Comparison of ENCODE assay signal across 18 cellular contexts in the genomic region with DNA sequence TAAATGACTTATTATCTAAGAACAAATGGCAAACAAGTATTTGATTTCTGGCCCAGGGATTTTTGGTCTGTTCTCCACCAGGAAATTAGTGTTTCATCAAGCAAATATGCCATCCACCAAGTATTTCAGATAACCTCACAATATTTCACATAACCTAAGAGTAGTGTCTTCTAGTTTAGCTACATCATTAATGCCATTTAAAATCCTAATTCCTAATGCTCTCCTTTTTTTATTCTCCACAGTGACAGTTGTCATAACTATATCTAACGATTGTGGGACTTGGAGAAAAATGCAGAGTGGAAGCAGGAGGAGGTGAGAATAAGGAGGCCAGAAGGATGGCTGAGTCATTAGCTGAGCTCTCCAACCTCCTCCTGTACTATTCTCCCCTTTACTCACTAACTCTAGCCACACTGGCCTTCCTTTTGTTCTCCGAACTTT. TPM values are rescaled to one million over a fixed set of nuclear protein-coding genes. Genes with fewer than 3 reads are reported as not detected.
A peak's percentile ranks its signal among the peaks of the same experiment; 100 is the strongest.
DNase-seq lines count a peak whose midpoint lies in the region; ATAC-seq and TF ChIP-seq lines count a peak whose summit lies in the region.
"Had no signal": no experiment of that assay in that cellular context is flagged by ENCODE, and none has a peak within 500 bp of the region (broad histone marks: within the 10 kb centered on the region; RNA-seq: fewer than 3 reads in every experiment).

No MANE protein-coding gene starts in this region.

- peaks cover 0 to 4% of the 10 kb centered on the region in 2 experiments for H3K9me3 ChIP-seq in CD4-positive, CD25-positive, alpha-beta regulatory T cell (ENCODE audit: control insufficient read depth in 2 of 2, low read length in 2 of 2)
- H3K9me3 ChIP-seq in KOPT-K1 (ENCODE audit: insufficient read depth, low read length, poor library complexity, severe bottlenecking) = peaks cover 15% of the 10 kb centered on the region
- H3K9me3 ChIP-seq: vagina had no signal

- H3K4ac ChIP-seq in mesendoderm (ENCODE audit: low read depth, low read length) = no peak overlapping the region

- H2AK5ac ChIP-seq in mesendoderm (ENCODE audit: low read length) = no peak overlapping the region

- no peak overlapping the region for H3K27ac ChIP-seq in CD4-positive, CD25-positive, alpha-beta regulatory T cell (ENCODE audit: insufficient read depth, low read length, poor library complexity, severe bottlenecking)
- H3K27ac ChIP-seq in KOPT-K1 (ENCODE audit: low read depth, low read length, poor library complexity, severe bottlenecking) = peak overlapping the region; percentile 55
- no peak overlapping the region for H3K27ac ChIP-seq in mesendoderm (ENCODE audit: low read depth, low read length)
- H3K27ac ChIP-seq: HL-60, vagina had no signal

- H3K79me1 ChIP-seq in mesendoderm (ENCODE audit: low read length) = no peaks in the 10 kb centered on the region

- no peak for TF ChIP-seq POLR2A in erythroblast (IDR thresholded peaks at IDR 0.05; ENCODE audit: low read length)

- no peaks in the 10 kb centered on the region for H3K36me3 Mint-ChIP-seq in CD4-positive, CD25-positive, alpha-beta regulatory T cell
- peaks cover 10% of the 10 kb centered on the region for H3K36me3 Mint-ChIP-seq in natural killer cell treated with Interleukin-12 subunit alpha and Interleukin-12 subunit beta and Interleukin-15 and Interleukin-18, amount 100 ng/mL, for 72 hours
- peaks cover 0 to 7% of the 10 kb centered on the region in 2 donors for H3K36me3 Mint-ChIP-seq in CD14-positive monocyte
- H3K36me3 Mint-ChIP-seq: immature natural killer cell had no signal

- no peak overlapping the region for H3K4me3 Mint-ChIP-seq in CD4-positive, CD25-positive, alpha-beta regulatory T cell
- H3K4me3 Mint-ChIP-seq in natural killer cell treated with Interleukin-12 subunit alpha and Interleukin-12 subunit beta and Interleukin-15 and Interleukin-18, amount 100 ng/mL, for 72 hours = no peak overlapping the region
- no peak overlapping the region for H3K4me3 Mint-ChIP-seq in CD14-positive monocyte
- H3K4me3 Mint-ChIP-seq: immature natural killer cell had no signal

- ATAC-seq in CD4-positive, CD25-positive, alpha-beta regulatory T cell (ENCODE audit: low read depth in 2 of 2) = no peak
- ATAC-seq in natural killer cell treated with Interleukin-12 subunit alpha and Interleukin-12 subunit beta and Interleukin-15 and Interleukin-18, amount 100 ng/mL, for 72 hours = no peak

- H3K23ac ChIP-seq in mesendoderm (ENCODE audit: low read length) = no peak overlapping the region

- H3K4me1 Mint-ChIP-seq in CD4-positive, CD25-positive, alpha-beta regulatory T cell = peaks cover 8 to 62% (median 40%) of the 10 kb centered on the region in 4 donors
- peaks cover 51 to 53% of the 10 kb centered on the region in 2 donors for H3K4me1 Mint-ChIP-seq in natural killer cell treated with Interleukin-12 subunit alpha and Interleukin-12 subunit beta and Interleukin-15 and Interleukin-18, amount 100 ng/mL, for 72 hours (ENCODE audit: low read depth in 2 of 2)
- H3K4me1 Mint-ChIP-seq in CD14-positive monocyte = peaks cover 53% of the 10 kb centered on the region

- H2BK5ac ChIP-seq in mesendoderm (ENCODE audit: low read length) = no peak overlapping the region

- no peak overlapping the region for H3K9ac ChIP-seq in mesendoderm (ENCODE audit: low read length)

- H3K27ac Mint-ChIP-seq in CD4-positive, CD25-positive, alpha-beta regulatory T cell = peak overlapping the region in 2 of 3 donors; percentile 24 to 67
- peak overlapping the region in 1 of 2 donors; percentile 10 for H3K27ac Mint-ChIP-seq in natural killer cell treated with Interleukin-12 subunit alpha and Interleukin-12 subunit beta and Interleukin-15 and Interleukin-18, amount 100 ng/mL, for 72 hours
- peak overlapping the region in 3 of 7 donors; percentile 36 to 76 (median 50) for H3K27ac Mint-ChIP-seq in CD14-positive monocyte
- H3K27ac Mint-ChIP-seq: activated T-helper 2 cell treated with anti-CD3 and anti-CD28 coated beads, Interferon-gamma antibody, Interleukin-2, Interleukin-4, amounts not matched to agents 10 μg/mL and 5 μg/mL and 100 μg/mL, durations not matched to agents 14 hours and 24 hours and 36 hours had no signal

- no peak overlapping the region for H3K4me3 ChIP-seq in CD4-positive, CD25-positive, alpha-beta regulatory T cell (ENCODE audit: low read depth, low read length)
- H3K4me3 ChIP-seq in cardiac fibroblast (replicated peaks in 1 of 2; ENCODE audit: low read depth in 2 of 2, low read length in 2 of 2) (no peak overlapping the region), mesendoderm (ENCODE audit: low read length) (no peak overlapping the region)
- H3K4me3 ChIP-seq: vagina had no signal

- no peak overlapping the region for H3K4me2 ChIP-seq in mesendoderm (ENCODE audit: low read length)

- TF ChIP-seq CTCF in cardiac fibroblast (IDR thresholded peaks at IDR 0.05; ENCODE audit: low read depth, low read length) = no peak
- no peak for TF ChIP-seq CTCF in CD14-positive monocyte (IDR thresholded peaks at IDR 0.05)

- H3K27me3 ChIP-seq in CD4-positive, CD25-positive, alpha-beta regulatory T cell (ENCODE audit: control insufficient read depth, insufficient read depth, low read length) = no peaks in the 10 kb centered on the region
- no peaks in the 10 kb centered on the region for H3K27me3 ChIP-seq in mesendoderm (ENCODE audit: insufficient read depth, low read length, poor library complexity)
- H3K27me3 ChIP-seq: vagina had no signal

- H2BK120ac ChIP-seq in mesendoderm (ENCODE audit: low read depth, low read length) = no peak overlapping the region

- intact Hi-C loops in CD14-positive monocyte (cut with micrococcal nuclease) = no loop called here

- H3K9me3 Mint-ChIP-seq in CD4-positive, CD25-positive, alpha-beta regulatory T cell = peaks cover 0 to 14% (median 0%) of the 10 kb centered on the region in 7 donors
- no peaks in the 10 kb centered on the region for H3K9me3 Mint-ChIP-seq in natural killer cell treated with Interleukin-12 subunit alpha and Interleukin-12 subunit beta and Interleukin-15 and Interleukin-18, amount 100 ng/mL, for 72 hours
- H3K9me3 Mint-ChIP-seq in CD14-positive monocyte = peaks cover 3 to 18% (median 8%) of the 10 kb centered on the region in 7 donors
- H3K9me3 Mint-ChIP-seq: immature natural killer cell had no signal

- no peaks in the 10 kb centered on the region for H3K27me3 Mint-ChIP-seq in CD4-positive, CD25-positive, alpha-beta regulatory T cell
- peaks cover 0 to 9% of the 10 kb centered on the region in 2 donors for H3K27me3 Mint-ChIP-seq in natural killer cell treated with Interleukin-12 subunit alpha and Interleukin-12 subunit beta and Interleukin-15 and Interleukin-18, amount 100 ng/mL, for 72 hours
- H3K27me3 Mint-ChIP-seq in CD14-positive monocyte (ENCODE audit: low read depth in 3 of 3) = no peaks in the 10 kb centered on the region

- H4K8ac ChIP-seq in mesendoderm (ENCODE audit: low read depth, low read length) = no peak overlapping the region

- no CpG with 5 or more reads among the region's 2 CpGs for WGBS in mesendoderm (ENCODE audit: extremely low coverage, insufficient coverage, low lambda C conversion rate)

- no peaks in the 10 kb centered on the region for H3K79me2 ChIP-seq in mesendoderm (ENCODE audit: control insufficient read depth, insufficient read depth, low read length)

- no peak overlapping the region for H4K5ac ChIP-seq in mesendoderm (ENCODE audit: low read length)

- no peak overlapping the region for H3K56ac ChIP-seq in mesendoderm (ENCODE audit: low read length)

- DNase-seq in CD4-positive, CD25-positive, alpha-beta regulatory T cell = no peak
- peak; percentile 78 to 80 for DNase-seq in cardiac fibroblast (ENCODE audit: low read depth in 2 of 2)
- DNase-seq in mesendoderm = peak; percentile 22
- DNase-seq in natural killer cell treated with Interleukin-12 subunit alpha and Interleukin-12 subunit beta and Interleukin-15 and Interleukin-18, amount 100 ng/mL, for 72 hours (ENCODE audit: low spot score) = no peak
- no peak for DNase-seq in activated CD4-positive, alpha-beta T cell treated with anti-CD3 and anti-CD28 coated beads for 4 hours
- DNase-seq in erythroblast (lab: John Stamatoyannopoulos, UW) = no peak
- no peak for DNase-seq in CD14-positive monocyte (ENCODE audit: low spot score)
- DNase-seq: H7; immature natural killer cell; stimulated activated CD4-positive, alpha-beta T cell treated with anti-CD3 and anti-CD28 coated beads, Interleukin-2, amount 100 ng/mL, for 48 hours had no signal

- H3K4me1 ChIP-seq in CD4-positive, CD25-positive, alpha-beta regulatory T cell (ENCODE audit: control insufficient read depth, insufficient read depth, low read length, poor library complexity, severe bottlenecking) = peaks cover 27% of the 10 kb centered on the region
- H3K4me1 ChIP-seq in mesendoderm (ENCODE audit: control insufficient read depth, low read depth, low read length) = no peaks in the 10 kb centered on the region

- no peaks in the 10 kb centered on the region for H3K36me3 ChIP-seq in CD4-positive, CD25-positive, alpha-beta regulatory T cell (ENCODE audit: control insufficient read depth, insufficient read depth, low read length)
- no peaks in the 10 kb centered on the region for H3K36me3 ChIP-seq in KOPT-K1 (ENCODE audit: insufficient read depth, low read length)
- H3K36me3 ChIP-seq in mesendoderm (ENCODE audit: control insufficient read depth, insufficient read depth, low read length) = no peaks in the 10 kb centered on the region
- H3K36me3 ChIP-seq: vagina had no signal

- no peak overlapping the region for H3K18ac ChIP-seq in mesendoderm (ENCODE audit: low read length)

- H2BK15ac ChIP-seq in mesendoderm (replicated peaks; ENCODE audit: low read depth) = no peak overlapping the region

RNA-seq across cellular contexts. Expression of gene CTLA4, which starts 58.5 kb away (rescaled TPM):
- 459 TPM for total RNA-seq in CD4-positive, CD25-positive, alpha-beta regulatory T cell
- polyA plus RNA-seq in CD4-positive, CD25-positive, alpha-beta regulatory T cell = 10 to 100 TPM; 52.1 to 79.2 (median 55.7) TPM
- not detected for polyA plus RNA-seq in mesendoderm (2013, experiment 1 of 2)
- polyA plus RNA-seq in mesendoderm (2013, experiment 2 of 2) = not detected
- 10 to 100 TPM; 13.7 to 54.8 TPM for total RNA-seq in natural killer cell treated with Interleukin-12 subunit alpha and Interleukin-12 subunit beta and Interleukin-15 and Interleukin-18, amount 100 ng/mL, for 72 hours
- polyA plus RNA-seq in CD14-positive monocyte = not detected
- total RNA-seq: fibroblast of villous mesenchyme, G401, H7, OCI-LY7 had no signal
- polyA plus RNA-seq: BJ had no signal

Comparison
In these comparisons a context has a peak if more than half of its experiments do, and no peak if none do; other contexts are left out.
1. DNase-seq: peak in cardiac fibroblast (2 of 2) and mesendoderm (single experiment); none in CD4-positive, CD25-positive, alpha-beta regulatory T cell (0 of 3), natural killer cell treated with Interleukin-12 subunit alpha and Interleukin-12 subunit beta and Interleukin-15 and Interleukin-18, amount 100 ng/mL, for 72 hours (single experiment), activated CD4-positive, alpha-beta T cell treated with anti-CD3 and anti-CD28 coated beads for 4 hours (0 of 2), erythroblast (0 of 2) and CD14-positive monocyte (single experiment).